Comparison of ENCODE assay signal across 12 cellular contexts in genomic region chr15:55916666-55917409, GRCh38.
DNase-seq lines count a peak whose midpoint lies in the region; ATAC-seq and TF ChIP-seq lines count a peak whose summit lies in the region.
"Had no signal": no experiment of that assay in that cellular context is flagged by ENCODE, and none has a peak within 500 bp of the region (broad histone marks: within the 10 kb centered on the region; RNA-seq: fewer than 3 reads in every experiment).

No MANE protein-coding gene starts in this region.

- no peak overlapping the region for H3K27ac ChIP-seq in RWPE1
- H3K27ac ChIP-seq in fibroblast of lung (ENCODE audit: insufficient read depth, low read length) = peak overlapping the region; percentile 8
- H3K27ac ChIP-seq in WERI-Rb-1 = no peak overlapping the region
- H3K27ac ChIP-seq: uterus had no signal

- H3K36me3 ChIP-seq in fibroblast of lung (ENCODE audit: control insufficient read depth, insufficient read depth, low read length) (no peaks in the 10 kb centered on the region), WERI-Rb-1 (no peaks in the 10 kb centered on the region)
- H3K36me3 ChIP-seq: uterus had no signal

- POLR2A ChIA-PET in RWPE1 (lab: Yijun Ruan, JAX; ENCODE audit: low non-redundant PET) (no interaction called here), WTC11 (lab: Charles Lee) (no interaction called here)

- no peaks in the 10 kb centered on the region for H3K27me3 Mint-ChIP-seq in WTC11 (ENCODE audit: low read depth)
- H3K27me3 Mint-ChIP-seq: activated CD4-positive, alpha-beta memory T cell treated with anti-CD3 and anti-CD28 coated beads, Interleukin-2, amount 10 ng/mL, durations not matched to agents 7 days and 5 days had no signal

- peak overlapping the region; percentile 60 for H3K4me2 ChIP-seq in fibroblast of lung (ENCODE audit: extremely low read depth, insufficient read depth, low read length)

- H3K9me3 ChIP-seq in fibroblast of lung (ENCODE audit: control insufficient read depth, insufficient read depth, low read depth, low read length) (no peaks in the 10 kb centered on the region), WERI-Rb-1 (ENCODE audit: severe bottlenecking) (no peaks in the 10 kb centered on the region)
- H3K9me3 ChIP-seq: uterus had no signal

- no peak for ATAC-seq in WTC11

- no peaks in the 10 kb centered on the region for H3K9me3 Mint-ChIP-seq in WTC11
- H3K9me3 Mint-ChIP-seq: activated CD4-positive, alpha-beta memory T cell treated with anti-CD3 and anti-CD28 coated beads, Interleukin-2, amount 10 ng/mL, durations not matched to agents 7 days and 5 days; nephron progenitor cell had no signal

- H3K27me3 ChIP-seq in fibroblast of lung (ENCODE audit: control insufficient read depth, insufficient read depth, low read length) (no peaks in the 10 kb centered on the region), WERI-Rb-1 (ENCODE audit: insufficient read depth, low read depth, severe bottlenecking) (no peaks in the 10 kb centered on the region)
- H3K27me3 ChIP-seq: uterus had no signal

- peaks cover 4% of the 10 kb centered on the region for H3K4me1 Mint-ChIP-seq in WTC11
- H3K4me1 Mint-ChIP-seq: activated CD4-positive, alpha-beta memory T cell treated with anti-CD3 and anti-CD28 coated beads, Interleukin-2, amount 10 ng/mL, durations not matched to agents 7 days and 5 days had no signal

- peak overlapping the region; percentile 24 to 83 (median 38) for H3K4me3 ChIP-seq in fibroblast of lung (replicated peaks in 1 of 4; ENCODE audit: control extremely low read depth in 1 of 4, insufficient read depth in 1 of 4, low read depth in 3 of 4, low read length in 4 of 4)
- H3K4me3 ChIP-seq in WERI-Rb-1 (ENCODE audit: low read depth, low read length) = no peak overlapping the region
- H3K4me3 ChIP-seq: uterus had no signal

- CTCF ChIA-PET in RWPE1 (lab: Yijun Ruan, JAX) = interaction anchor here (0.5 to 1.4 kb wide), 4 partner anchors 11 to 309 kb away, joined by 3 to 4 read pairs (median 3); no protein-coding TSS in a partner anchor
- CTCF ChIA-PET in WTC11 (lab: Charles Lee) = interaction anchor here (1.1 to 2.8 kb wide), 6 partner anchors 9 to 85 kb away, joined by 3 to 14 read pairs (median 8); no protein-coding TSS in a partner anchor

- no peaks in the 10 kb centered on the region for H4K20me1 ChIP-seq in fibroblast of lung (ENCODE audit: control insufficient read depth, extremely low read depth, insufficient read depth, low read length)

- no peak overlapping the region; the same call in 1 of the 2 replicates for H3K27ac Mint-ChIP-seq in WTC11
- H3K27ac Mint-ChIP-seq: activated CD4-positive, alpha-beta memory T cell treated with anti-CD3 and anti-CD28 coated beads, Interleukin-2, amount 10 ng/mL, durations not matched to agents 7 days and 5 days; nephron progenitor cell had no signal

- no peak overlapping the region for H3K9ac ChIP-seq in fibroblast of lung (ENCODE audit: insufficient read depth, low read length)

- DNase-seq in EL = peak; percentile 80
- peak; percentile 19 for DNase-seq in RWPE1 (ENCODE audit: low spot score)
- peak; percentile 76 to 92 for DNase-seq in fibroblast of lung (ENCODE audit: low read depth in 2 of 2)
- DNase-seq in pons (ENCODE audit: low spot score) = peak; percentile 15
- no peak for DNase-seq in 8988T
- no peak for DNase-seq in NOMO-1 treated with DMSO at 0.1 percent for 48 hours (lab: John Stamatoyannopoulos, UW; ENCODE audit: unreplicated experiment)
- no peak for DNase-seq in WTC11 (ENCODE audit: low spot score)
- DNase-seq in WERI-Rb-1 = no peak
- DNase-seq: activated CD4-positive, alpha-beta memory T cell treated with anti-CD3 and anti-CD28 coated beads, Interleukin-2, amount 10 ng/mL, durations not matched to agents 7 days and 5 days; NCI-H1930; nephron progenitor cell; uterus had no signal

- no peaks in the 10 kb centered on the region for H3K36me3 Mint-ChIP-seq in WTC11

- no peak overlapping the region for H2AFZ ChIP-seq in fibroblast of lung (ENCODE audit: low read length)

- H3K4me1 ChIP-seq in fibroblast of lung (ENCODE audit: control insufficient read depth, extremely low read depth, insufficient read depth, low read length) = peaks cover 5% of the 10 kb centered on the region
- H3K4me1 ChIP-seq: uterus had no signal

- peaks cover 10% of the 10 kb centered on the region for H3K79me2 ChIP-seq in fibroblast of lung (ENCODE audit: control insufficient read depth, insufficient read depth, low read length)

- no peak for TF ChIP-seq CTCF in RWPE1 (conservative IDR thresholded peaks at IDR 0.05; ENCODE audit: low read depth)
- no peak for TF ChIP-seq CTCF in fibroblast of lung (conservative IDR thresholded peaks at IDR 0.05 in 1 of 2, IDR thresholded peaks at IDR 0.05 in 1 of 2; ENCODE audit: low read depth in 1 of 2, low read length in 2 of 2)
- no peak for TF ChIP-seq CTCF in WTC11 (IDR thresholded peaks at IDR 0.05)
- TF ChIP-seq CTCF in WERI-Rb-1 (IDR thresholded peaks at IDR 0.05; ENCODE audit: low read depth, low read length) = no peak

- no peak overlapping the region for H3K4me3 Mint-ChIP-seq in WTC11
- H3K4me3 Mint-ChIP-seq: activated CD4-positive, alpha-beta memory T cell treated with anti-CD3 and anti-CD28 coated beads, Interleukin-2, amount 10 ng/mL, durations not matched to agents 7 days and 5 days; nephron progenitor cell had no signal

TF ChIP-seq in WTC11, 78 proteins besides CTCF, POLR2A, EP300 and RAD21:
- TF ChIP-seq STAT6 (CRISPR knock-in tag; conservative IDR thresholded peaks at IDR 0.05; ENCODE audit: low read depth) = no peak
- TF ChIP-seq AR (CRISPR knock-in tag; IDR thresholded peaks at IDR 0.05) = no peak
- no peak for TF ChIP-seq TP53 (CRISPR knock-in tag; IDR thresholded peaks at IDR 0.05)
- TF ChIP-seq FOXJ3 (CRISPR knock-in tag; IDR thresholded peaks at IDR 0.05; ENCODE audit: borderline replicate concordance) = no peak
- no peak for TF ChIP-seq USF1 (CRISPR knock-in tag; IDR thresholded peaks at IDR 0.05)
- TF ChIP-seq GRHL2 (CRISPR knock-in tag; IDR thresholded peaks at IDR 0.05; ENCODE audit: insufficient replicate concordance, severe bottlenecking) = no peak
- TF ChIP-seq HMGA2 (CRISPR knock-in tag; IDR thresholded peaks at IDR 0.05) = no peak
- no peak for TF ChIP-seq ESRRA (CRISPR knock-in tag; IDR thresholded peaks at IDR 0.05; ENCODE audit: borderline replicate concordance)
- no peak for TF ChIP-seq FOXP1 (CRISPR knock-in tag; IDR thresholded peaks at IDR 0.05; ENCODE audit: borderline replicate concordance)
- no peak for TF ChIP-seq RELA (CRISPR knock-in tag; IDR thresholded peaks at IDR 0.05; ENCODE audit: borderline replicate concordance)
- no peak for TF ChIP-seq FOXK1 (CRISPR knock-in tag; IDR thresholded peaks at IDR 0.05)
- TF ChIP-seq NFYB (CRISPR knock-in tag; conservative IDR thresholded peaks at IDR 0.05; ENCODE audit: low read depth) = no peak
- no peak for TF ChIP-seq ZNF416 (CRISPR knock-in tag; IDR thresholded peaks at IDR 0.05)
- TF ChIP-seq MXD4 (CRISPR knock-in tag; IDR thresholded peaks at IDR 0.05; ENCODE audit: borderline replicate concordance) = no peak
TF ChIP-seq in WTC11: peak in this region for 0.

Comparison
In these comparisons a context has a peak if more than half of its experiments do, and no peak if none do; other contexts are left out.
1. DNase-seq: peak in EL (single experiment), RWPE1 (single experiment), fibroblast of lung (2 of 2) and pons (single experiment); none in 8988T (single experiment), NOMO-1 treated with DMSO at 0.1 percent for 48 hours (single experiment), WTC11 (single experiment) and WERI-Rb-1 (single experiment).